In the genomic region with DNA sequence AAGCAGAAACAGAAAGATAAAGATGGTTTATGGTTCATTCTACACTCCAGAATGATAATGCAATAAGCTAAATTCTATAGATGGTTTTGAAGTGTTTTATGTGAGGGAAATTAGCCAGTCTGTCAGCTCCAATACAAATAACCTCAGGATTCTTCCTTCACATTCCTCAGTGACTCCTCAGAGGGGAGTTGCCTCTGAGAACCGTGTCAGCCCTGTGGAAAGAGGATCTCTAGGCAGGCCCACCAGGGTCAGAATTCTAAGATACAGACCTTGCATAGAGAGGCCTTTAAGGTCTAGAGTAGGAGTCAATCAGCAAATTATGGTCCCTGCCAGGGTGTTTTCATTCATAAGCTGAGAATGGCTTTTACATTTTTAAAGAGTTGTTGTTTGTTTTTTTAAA, we compare ENCODE assay signal across 1 cellular context.
TF ChIP-seq lines count a peak whose summit lies in the region.

No MANE protein-coding gene starts in this region.

TF ChIP-seq in HepG2, 621 proteins besides CTCF, POLR2A, EP300 and RAD21 (continued from another document):
- TF ChIP-seq, protein P1, sequence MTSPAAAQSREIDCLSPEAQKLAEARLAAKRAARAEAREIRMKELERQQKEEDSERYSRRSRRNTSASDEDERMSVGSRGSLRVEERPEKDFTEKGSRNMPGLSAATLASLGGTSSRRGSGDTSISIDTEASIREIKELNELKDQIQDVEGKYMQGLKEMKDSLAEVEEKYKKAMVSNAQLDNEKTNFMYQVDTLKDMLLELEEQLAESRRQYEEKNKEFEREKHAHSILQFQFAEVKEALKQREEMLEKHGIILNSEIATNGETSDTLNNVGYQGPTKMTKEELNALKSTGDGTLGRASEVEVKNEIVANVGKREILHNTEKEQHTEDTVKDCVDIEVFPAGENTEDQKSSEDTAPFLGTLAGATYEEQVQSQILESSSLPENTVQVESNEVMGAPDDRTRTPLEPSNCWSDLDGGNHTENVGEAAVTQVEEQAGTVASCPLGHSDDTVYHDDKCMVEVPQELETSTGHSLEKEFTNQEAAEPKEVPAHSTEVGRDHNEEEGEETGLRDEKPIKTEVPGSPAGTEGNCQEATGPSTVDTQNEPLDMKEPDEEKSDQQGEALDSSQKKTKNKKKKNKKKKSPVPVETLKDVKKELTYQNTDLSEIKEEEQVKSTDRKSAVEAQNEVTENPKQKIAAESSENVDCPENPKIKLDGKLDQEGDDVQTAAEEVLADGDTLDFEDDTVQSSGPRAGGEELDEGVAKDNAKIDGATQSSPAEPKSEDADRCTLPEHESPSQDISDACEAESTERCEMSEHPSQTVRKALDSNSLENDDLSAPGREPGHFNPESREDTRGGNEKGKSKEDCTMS (CRISPR knock-in tag; conservative IDR thresholded peaks at IDR 0.05), result no peak
- TF ChIP-seq SMC3 (IDR thresholded peaks at IDR 0.05; ENCODE audit: low read length) (no peak), SIX1 (CRISPR knock-in tag; IDR thresholded peaks at IDR 0.05; ENCODE audit: borderline replicate concordance) (no peak), EED (CRISPR knock-in tag; IDR thresholded peaks at IDR 0.05) (no peak), FOXM1 (CRISPR knock-in tag; IDR thresholded peaks at IDR 0.05) (no peak), ELF3 (CRISPR knock-in tag; IDR thresholded peaks at IDR 0.05) (no peak), ADNP (CRISPR knock-in tag; IDR thresholded peaks at IDR 0.05) (no peak), SP4 (CRISPR knock-in tag; IDR thresholded peaks at IDR 0.05) (no peak), EHMT2 (IDR thresholded peaks at IDR 0.05; ENCODE audit: borderline replicate concordance, low read depth, low read length) (no peak), ZNF451 (CRISPR knock-in tag; IDR thresholded peaks at IDR 0.05) (no peak)
- TF ChIP-seq, protein P2, sequence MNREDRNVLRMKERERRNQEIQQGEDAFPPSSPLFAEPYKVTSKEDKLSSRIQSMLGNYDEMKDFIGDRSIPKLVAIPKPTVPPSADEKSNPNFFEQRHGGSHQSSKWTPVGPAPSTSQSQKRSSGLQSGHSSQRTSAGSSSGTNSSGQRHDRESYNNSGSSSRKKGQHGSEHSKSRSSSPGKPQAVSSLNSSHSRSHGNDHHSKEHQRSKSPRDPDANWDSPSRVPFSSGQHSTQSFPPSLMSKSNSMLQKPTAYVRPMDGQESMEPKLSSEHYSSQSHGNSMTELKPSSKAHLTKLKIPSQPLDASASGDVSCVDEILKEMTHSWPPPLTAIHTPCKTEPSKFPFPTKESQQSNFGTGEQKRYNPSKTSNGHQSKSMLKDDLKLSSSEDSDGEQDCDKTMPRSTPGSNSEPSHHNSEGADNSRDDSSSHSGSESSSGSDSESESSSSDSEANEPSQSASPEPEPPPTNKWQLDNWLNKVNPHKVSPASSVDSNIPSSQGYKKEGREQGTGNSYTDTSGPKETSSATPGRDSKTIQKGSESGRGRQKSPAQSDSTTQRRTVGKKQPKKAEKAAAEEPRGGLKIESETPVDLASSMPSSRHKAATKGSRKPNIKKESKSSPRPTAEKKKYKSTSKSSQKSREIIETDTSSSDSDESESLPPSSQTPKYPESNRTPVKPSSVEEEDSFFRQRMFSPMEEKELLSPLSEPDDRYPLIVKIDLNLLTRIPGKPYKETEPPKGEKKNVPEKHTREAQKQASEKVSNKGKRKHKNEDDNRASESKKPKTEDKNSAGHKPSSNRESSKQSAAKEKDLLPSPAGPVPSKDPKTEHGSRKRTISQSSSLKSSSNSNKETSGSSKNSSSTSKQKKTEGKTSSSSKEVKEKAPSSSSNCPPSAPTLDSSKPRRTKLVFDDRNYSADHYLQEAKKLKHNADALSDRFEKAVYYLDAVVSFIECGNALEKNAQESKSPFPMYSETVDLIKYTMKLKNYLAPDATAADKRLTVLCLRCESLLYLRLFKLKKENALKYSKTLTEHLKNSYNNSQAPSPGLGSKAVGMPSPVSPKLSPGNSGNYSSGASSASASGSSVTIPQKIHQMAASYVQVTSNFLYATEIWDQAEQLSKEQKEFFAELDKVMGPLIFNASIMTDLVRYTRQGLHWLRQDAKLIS (CRISPR knock-in tag; IDR thresholded peaks at IDR 0.05), result no peak
